In the genomic region with DNA sequence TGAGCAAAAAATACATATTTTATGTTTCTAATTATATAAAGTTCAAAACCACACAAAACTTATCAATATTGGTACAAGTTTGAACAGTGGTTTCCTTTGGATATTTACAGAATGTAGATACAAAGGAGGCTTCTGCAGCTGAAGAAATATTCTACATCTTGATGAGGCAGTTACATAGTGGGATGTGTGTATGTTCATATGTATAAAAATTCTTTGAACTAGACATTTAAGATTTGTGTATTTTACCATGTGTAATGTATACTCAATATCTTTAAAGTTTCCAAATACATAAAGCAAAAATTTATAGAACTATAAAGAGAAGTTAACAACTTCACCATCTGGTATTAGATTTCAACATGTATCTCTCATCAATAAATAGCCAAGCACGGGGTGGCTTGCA, we compare ENCODE assay signal across 6 cellular contexts.
"Had no signal": no experiment of that assay in that cellular context is flagged by ENCODE, and none has a peak within 500 bp of the region (broad histone marks: within the 10 kb centered on the region; RNA-seq: fewer than 3 reads in every experiment).

No MANE protein-coding gene starts in this region.

- ATAC-seq: GM12878 had no signal

- DNase-seq: GDM1, GF-D8 had no signal

- H3K4me3 ChIP-seq: GM12878 had no signal

- FAIRE-seq: GM12878, GM12892, GM18507, GM19239 had no signal
